Comparison of ENCODE assay signal across 8 cellular contexts in the genomic region with DNA sequence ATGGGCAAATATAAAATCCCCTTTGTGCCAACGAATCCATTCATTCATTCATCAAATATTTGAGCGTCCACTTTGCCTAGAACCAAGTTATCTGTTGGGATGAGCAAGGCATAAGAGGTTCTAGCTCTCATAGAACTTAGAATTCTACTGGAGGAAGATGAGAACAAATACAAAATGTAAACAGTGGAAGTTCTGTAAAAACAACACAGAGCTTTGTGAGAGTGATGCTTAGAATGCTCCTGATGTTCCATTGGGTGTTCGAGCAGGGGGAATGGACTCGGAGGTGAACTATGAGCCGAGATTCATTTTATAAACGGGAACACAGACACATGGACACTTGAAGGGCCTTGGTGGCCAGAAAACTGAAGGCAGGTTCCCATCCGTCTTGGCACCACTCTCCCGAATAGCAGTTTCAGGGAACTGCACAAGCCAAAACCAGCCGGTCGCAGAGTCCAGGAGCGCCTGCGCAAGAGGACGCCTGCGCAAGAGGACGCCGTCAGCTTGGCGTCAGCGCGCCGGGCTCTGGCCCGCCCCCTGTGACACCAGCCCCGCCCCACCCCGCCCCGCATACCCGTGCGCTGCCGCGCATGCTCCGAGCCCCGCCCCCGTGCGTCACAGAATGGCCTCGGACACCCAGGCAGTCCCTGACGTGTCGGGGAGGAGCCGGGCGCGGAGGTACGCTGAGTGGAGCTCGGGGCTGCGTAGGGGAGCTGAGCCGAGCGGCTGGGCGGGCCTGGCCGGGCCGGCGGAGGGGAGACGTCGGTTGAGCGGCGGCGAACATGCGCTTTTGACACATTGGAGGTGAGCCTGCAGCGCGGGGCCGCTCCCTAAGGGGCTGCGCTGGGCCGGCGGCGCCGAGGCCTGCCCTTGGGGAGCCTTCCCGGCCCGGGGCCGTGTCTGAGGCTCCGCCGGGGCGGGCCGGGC. TPM values are rescaled to one million over a fixed set of nuclear protein-coding genes. Genes with fewer than 3 reads are reported as not detected.
DNase-seq lines count a peak whose midpoint lies in the region; ATAC-seq and TF ChIP-seq lines count a peak whose summit lies in the region.

A gene with protein sequence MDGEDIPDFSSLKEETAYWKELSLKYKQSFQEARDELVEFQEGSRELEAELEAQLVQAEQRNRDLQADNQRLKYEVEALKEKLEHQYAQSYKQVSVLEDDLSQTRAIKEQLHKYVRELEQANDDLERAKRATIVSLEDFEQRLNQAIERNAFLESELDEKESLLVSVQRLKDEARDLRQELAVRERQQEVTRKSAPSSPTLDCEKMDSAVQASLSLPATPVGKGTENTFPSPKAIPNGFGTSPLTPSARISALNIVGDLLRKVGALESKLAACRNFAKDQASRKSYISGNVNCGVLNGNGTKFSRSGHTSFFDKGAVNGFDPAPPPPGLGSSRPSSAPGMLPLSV (plus strand): TSS at position 640 of the 924 bp plus-strand sequence. CDS start 8,388 bp downstream, outside the sequence.

- ATAC-seq in HG03457 (IDR thresholded peaks at IDR 0.05; ENCODE audit: unreplicated experiment), result peak; percentile 89
- ATAC-seq in activated CD4-positive, alpha-beta T cell treated with anti-CD3 and anti-CD28 coated beads for 36 hours, result peak; percentile 98

- H3K27ac Mint-ChIP-seq in activated CD4-positive, alpha-beta T cell treated with anti-CD3 and anti-CD28 coated beads for 36 hours, result peak within 1 kb of the TSS; percentile 91
- peak within 1 kb of the TSS; percentile 99 for H3K27ac Mint-ChIP-seq in chondrocyte (ENCODE audit: unreplicated experiment)

- H3K36me3 Mint-ChIP-seq in activated CD4-positive, alpha-beta T cell treated with anti-CD3 and anti-CD28 coated beads for 36 hours (ENCODE audit: low read depth), result peaks cover 14% of the 10 kb centered on the region
- H3K36me3 Mint-ChIP-seq in chondrocyte (ENCODE audit: low read depth), result peaks cover 8% of the 10 kb centered on the region

- CTCF ChIA-PET in activated CD4-positive, alpha-beta T cell treated with anti-CD3 and anti-CD28 coated beads for 36 hours (lab: Charles Lee), result interaction anchor here (0.8 to 2.1 kb wide), 5 partner anchors 11 to 59 kb away, joined by 3 to 7 read pairs (median 4); a partner anchor contains a TSS

- H3K27me3 ChIP-seq in BE2C (no peaks in the 10 kb centered on the region), kidney epithelial cell (ENCODE audit: control insufficient read depth, insufficient read depth, low read length) (no peaks in the 10 kb centered on the region)

- DNase-seq in BE2C, result peak; percentile 97
- peak; percentile 94 for DNase-seq in GM19240 (ENCODE audit: insufficient read length, low spot score)
- DNase-seq in NCI-H524 (lab: John Stamatoyannopoulos, UW), result peak; percentile 76 to 83
- DNase-seq in activated CD4-positive, alpha-beta T cell treated with anti-CD3 and anti-CD28 coated beads for 36 hours, result peak; percentile 100
- peak; percentile 100 for DNase-seq in chondrocyte (ENCODE audit: low spot score)
- peak; percentile 90 for DNase-seq in kidney epithelial cell (ENCODE audit: low read depth)
- peak; percentile 100 for DNase-seq in stimulated activated CD4-positive, alpha-beta T cell treated with anti-CD3 and anti-CD28 coated beads, Interleukin-15, amount 100 ng/mL, for 24 hours

- H3K4me1 ChIP-seq in BE2C, result 0 out of 2 replicates have a peak, but pooled peaks cover 5% of the 10 kb centered on the region

- no peaks in the 10 kb centered on the region for H3K9me3 ChIP-seq in BE2C

- peak within 1 kb of the TSS; percentile 81 for H3K4me3 ChIP-seq in BE2C (ENCODE audit: low read depth, low read length)
- peak within 1 kb of the TSS; percentile 98 for H3K4me3 ChIP-seq in kidney epithelial cell (ENCODE audit: low read depth, low read length)

- intact Hi-C loops in activated CD4-positive, alpha-beta T cell treated with anti-CD3 and anti-CD28 coated beads for 36 hours (cut with DNase I, micrococcal nuclease), result loop anchor here (1.0 to 5.0 kb wide), 11 partner anchors 52 to 1793 kb away; a partner anchor contains a TSS

- no peak for TF ChIP-seq CTCF in BE2C (IDR thresholded peaks at IDR 0.05; ENCODE audit: low read depth, low read length)
- no peak for TF ChIP-seq CTCF in chondrocyte (IDR thresholded peaks at IDR 0.05)
- TF ChIP-seq CTCF in kidney epithelial cell (IDR thresholded peaks at IDR 0.05; ENCODE audit: insufficient read depth, low read length, poor library complexity, severe bottlenecking), result no peak

- H3K27me3 Mint-ChIP-seq in activated CD4-positive, alpha-beta T cell treated with anti-CD3 and anti-CD28 coated beads for 36 hours, result no peaks in the 10 kb centered on the region
- no peaks in the 10 kb centered on the region for H3K27me3 Mint-ChIP-seq in chondrocyte (ENCODE audit: low read depth)

- POLR2A ChIA-PET in activated CD4-positive, alpha-beta T cell treated with anti-CD3 and anti-CD28 coated beads for 36 hours (lab: Charles Lee), result interaction anchor here (1.0 to 1.3 kb wide), 2 partner anchors 25 to 195 kb away, joined by 4 to 6 read pairs; a partner anchor contains a TSS

- peaks cover 29% of the 10 kb centered on the region for H3K4me1 Mint-ChIP-seq in activated CD4-positive, alpha-beta T cell treated with anti-CD3 and anti-CD28 coated beads for 36 hours
- peaks cover 34% of the 10 kb centered on the region for H3K4me1 Mint-ChIP-seq in chondrocyte (ENCODE audit: low read depth)

- H3K36me3 ChIP-seq in BE2C (no peaks in the 10 kb centered on the region), kidney epithelial cell (ENCODE audit: control insufficient read depth, insufficient read depth, low read length) (no peaks in the 10 kb centered on the region)

- H3K4me3 Mint-ChIP-seq in activated CD4-positive, alpha-beta T cell treated with anti-CD3 and anti-CD28 coated beads for 36 hours, result peak within 1 kb of the TSS; percentile 87
- H3K4me3 Mint-ChIP-seq in chondrocyte (ENCODE audit: unreplicated experiment), result peak within 1 kb of the TSS; percentile 81

- H3K9me3 Mint-ChIP-seq in activated CD4-positive, alpha-beta T cell treated with anti-CD3 and anti-CD28 coated beads for 36 hours (ENCODE audit: low read depth), result no peaks in the 10 kb centered on the region
- no peaks in the 10 kb centered on the region for H3K9me3 Mint-ChIP-seq in chondrocyte (ENCODE audit: low read depth)

RNA-seq across cellular contexts. Expression of the gene that starts here (rescaled TPM):
- polyA plus RNA-seq in BE2C (2012; ENCODE audit: insufficient read depth, insufficient read length, low read depth), result 21.7 TPM
- total RNA-seq in activated CD4-positive, alpha-beta T cell treated with anti-CD3 and anti-CD28 coated beads for 36 hours, result 10 to 100 TPM; 51.9 to 58.6 TPM
- total RNA-seq in chondrocyte (112 to 120 TPM (median 115 TPM) in 3 replicates), kidney epithelial cell (39.8 and 43.5 TPM in 2 replicates)

Comparison
In these comparisons a context has a peak if more than half of its experiments do, and no peak if none do; other contexts are left out.
1. Peak in every context shown above with its lines: DNase-seq, ATAC-seq and H3K4me3 ChIP-seq.